In the genomic region with DNA sequence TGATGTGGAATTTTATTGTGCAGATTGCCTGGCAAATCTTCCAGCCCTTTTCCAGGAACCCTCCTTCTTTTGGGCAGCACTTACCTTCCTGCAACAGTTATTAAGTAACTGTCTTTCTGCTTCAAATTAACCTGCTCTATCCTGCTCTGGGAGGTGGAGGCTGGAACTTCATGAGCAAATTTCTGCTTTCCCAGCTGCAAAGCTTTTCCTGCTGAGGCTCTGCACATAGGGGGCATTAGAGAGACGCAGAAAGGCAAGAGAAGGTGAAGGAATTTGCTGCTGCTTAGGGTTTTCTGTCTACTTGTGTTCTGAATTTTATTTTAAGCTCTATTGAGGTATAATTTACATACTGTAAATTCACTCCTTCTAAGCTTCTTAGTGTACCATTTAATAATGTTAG, we compare ENCODE assay signal across 8 cellular contexts.
DNase-seq lines count a peak whose midpoint lies in the region; ATAC-seq and TF ChIP-seq lines count a peak whose summit lies in the region.

No MANE protein-coding gene starts in this region.

- no peaks in the 10 kb centered on the region for H3F3A ChIP-seq in SK-N-SH (replicated peaks; ENCODE audit: insufficient read depth)

- peak; percentile 64 for TF ChIP-seq CTCF in SK-N-SH (IDR thresholded peaks at IDR 0.05)

- H3K9ac ChIP-seq in SK-N-SH = no peak overlapping the region

- peaks cover 0 to 12% of the 10 kb centered on the region in 2 experiments; a peak in 1 of 4 replicates for H3K4me1 ChIP-seq in SK-N-SH (ENCODE audit: control insufficient read depth in 1 of 2, insufficient read depth in 2 of 2, low read depth in 1 of 2, low read length in 1 of 2)

- H3K79me2 ChIP-seq in SK-N-SH (ENCODE audit: insufficient read depth) = no peaks in the 10 kb centered on the region

- H3K9me3 ChIP-seq in SK-N-SH = no peaks in the 10 kb centered on the region

- no peaks in the 10 kb centered on the region for H4K20me1 ChIP-seq in SK-N-SH (ENCODE audit: insufficient read depth)

- 67% methylated on average over 1 of the region's 1 CpG for WGBS in SK-N-SH (ENCODE audit: low lambda C conversion rate)

- CTCF ChIA-PET in SK-N-SH (lab: Yijun Ruan, JAX) = interaction anchor here (0.6 to 1.8 kb wide), 30 partner anchors 13 to 689 kb away, joined by 3 to 11 read pairs (median 4); no protein-coding TSS in a partner anchor

- H3K4me3 ChIP-seq in H7 (ENCODE audit: insufficient read depth, low read depth, low read length) (no peak overlapping the region), SK-N-SH (ENCODE audit: low read depth in 2 of 2, low read length in 1 of 2) (no peak overlapping the region)

- POLR2A ChIA-PET in SK-N-SH (lab: Yijun Ruan, JAX) = no interaction called here

- TF ChIP-seq RAD21 in SK-N-SH (IDR thresholded peaks at IDR 0.05; ENCODE audit: low read length) = peak; percentile 86

- H3K27ac ChIP-seq in SK-N-SH (ENCODE audit: low read depth in 2 of 2, low read length in 1 of 2) = no peak overlapping the region

- H3K27me3 ChIP-seq in H7 (ENCODE audit: control insufficient read depth, insufficient read depth, low read length) = no peaks in the 10 kb centered on the region
- H3K27me3 ChIP-seq in SK-N-SH (ENCODE audit: insufficient read depth) = no peaks in the 10 kb centered on the region

- H2AFZ ChIP-seq in SK-N-SH (ENCODE audit: low read depth) = no peak overlapping the region

- ATAC-seq in GM19324 (IDR thresholded peaks at IDR 0.05; ENCODE audit: low FRiP score, unreplicated experiment) = no peak

- H3K36me3 ChIP-seq in H7 (replicated peaks; ENCODE audit: control insufficient read depth, insufficient read depth, low read length) = no peaks in the 10 kb centered on the region
- no peaks in the 10 kb centered on the region for H3K36me3 ChIP-seq in SK-N-SH (replicated peaks in 1 of 2; ENCODE audit: control insufficient read depth in 1 of 2, insufficient read depth in 2 of 2, low read length in 1 of 2)

- no peak overlapping the region for H3K4me2 ChIP-seq in SK-N-SH

- TF ChIP-seq EP300 in SK-N-SH (IDR thresholded peaks at IDR 0.05; ENCODE audit: borderline replicate concordance in 1 of 2, low read depth in 1 of 2, low read length in 1 of 2) = no peak

- DNase-seq in Ammon's horn (ENCODE audit: low spot score) = peak; percentile 78
- peak; percentile 85 for DNase-seq in H7
- DNase-seq in SK-N-SH = peak; percentile 70
- DNase-seq in glomerular visceral epithelial cell (ENCODE audit: extremely low spot score) = peak; percentile 37
- DNase-seq in stromal cell of bone marrow (ENCODE audit: low read depth) = peak; percentile 65
- DNase-seq in activated CD8-positive, alpha-beta memory T cell treated with anti-CD3 and anti-CD28 coated beads, Interleukin-2, amount 50 U/mL, for 4 hours = no peak
- no peak for DNase-seq in cortex of kidney (lab: John Stamatoyannopoulos, UW)

- H3K9me2 ChIP-seq in SK-N-SH = no peaks in the 10 kb centered on the region

TF ChIP-seq in SK-N-SH, 30 proteins besides CTCF, POLR2A, EP300 and RAD21:
- TF ChIP-seq CHD2 (IDR thresholded peaks at IDR 0.05; ENCODE audit: low read length, partially characterized antibody) (no peak), TAF1 (IDR thresholded peaks at IDR 0.05; ENCODE audit: borderline replicate concordance, low read depth, low read length) (no peak), MXI1 (IDR thresholded peaks at IDR 0.05; ENCODE audit: low read depth, low read length) (no peak), SMC3 (IDR thresholded peaks at IDR 0.05; ENCODE audit: low read depth, low read length) (peak; percentile 70), FOSL2 (IDR thresholded peaks at IDR 0.05; ENCODE audit: borderline replicate concordance, low read depth) (no peak), MAX (IDR thresholded peaks at IDR 0.05; ENCODE audit: low read depth) (no peak), USF1 (IDR thresholded peaks at IDR 0.05; ENCODE audit: borderline replicate concordance, low read depth) (no peak)

Comparison
In these comparisons a context has a peak if more than half of its experiments do, and no peak if none do; other contexts are left out.
1. DNase-seq: peak in Ammon's horn (single experiment), H7 (single experiment), SK-N-SH (single experiment), glomerular visceral epithelial cell (single experiment) and stromal cell of bone marrow (single experiment); none in activated CD8-positive, alpha-beta memory T cell treated with anti-CD3 and anti-CD28 coated beads, Interleukin-2, amount 50 U/mL, for 4 hours (single experiment) and cortex of kidney (single experiment).